Comparison of ENCODE assay signal across 9 cellular contexts in genomic region chr22:22558972-22559603, GRCh38. TPM values are rescaled to one million over a fixed set of nuclear protein-coding genes. Genes with fewer than 3 reads are reported as not detected.
DNase-seq lines count a peak whose midpoint lies in the region; ATAC-seq and TF ChIP-seq lines count a peak whose summit lies in the region.
"Had no signal": no experiment of that assay in that cellular context is flagged by ENCODE, and none has a peak within 500 bp of the region (broad histone marks: within the 10 kb centered on the region; RNA-seq: fewer than 3 reads in every experiment).

A gene with protein sequence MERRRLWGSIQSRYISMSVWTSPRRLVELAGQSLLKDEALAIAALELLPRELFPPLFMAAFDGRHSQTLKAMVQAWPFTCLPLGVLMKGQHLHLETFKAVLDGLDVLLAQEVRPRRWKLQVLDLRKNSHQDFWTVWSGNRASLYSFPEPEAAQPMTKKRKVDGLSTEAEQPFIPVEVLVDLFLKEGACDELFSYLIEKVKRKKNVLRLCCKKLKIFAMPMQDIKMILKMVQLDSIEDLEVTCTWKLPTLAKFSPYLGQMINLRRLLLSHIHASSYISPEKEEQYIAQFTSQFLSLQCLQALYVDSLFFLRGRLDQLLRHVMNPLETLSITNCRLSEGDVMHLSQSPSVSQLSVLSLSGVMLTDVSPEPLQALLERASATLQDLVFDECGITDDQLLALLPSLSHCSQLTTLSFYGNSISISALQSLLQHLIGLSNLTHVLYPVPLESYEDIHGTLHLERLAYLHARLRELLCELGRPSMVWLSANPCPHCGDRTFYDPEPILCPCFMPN (minus strand): TSS chr22:22559265. CDS start chr22:22556832, 2,433 bp downstream.

- no peak for ATAC-seq in psoas muscle
- no peak for ATAC-seq in GM21737 (IDR thresholded peaks at IDR 0.05; ENCODE audit: unreplicated experiment)

- H3K27me3 ChIP-seq in NT2/D1 (ENCODE audit: insufficient read depth, insufficient read length) (peaks cover 81% of the 10 kb centered on the region), psoas muscle (ENCODE audit: insufficient read depth in 3 of 3, low read length in 2 of 3) (peaks cover 0 to 1% (median 0%) of the 10 kb centered on the region in 3 donors)

- DNase-seq in COLO668 (lab: John Stamatoyannopoulos, UW; ENCODE audit: unreplicated experiment) (peak; percentile 84), HT1080 (ENCODE audit: low read depth) (peak; percentile 89), NT2/D1 (ENCODE audit: low read depth, low spot score) (peak; percentile 55), fibroblast of mammary gland (ENCODE audit: low read depth) (peak; percentile 55), psoas muscle (peak; percentile 26 to 64), AG08395 (ENCODE audit: low spot score) (no peak)
- DNase-seq in activated CD8-positive, alpha-beta memory T cell treated with anti-CD3 and anti-CD28 coated beads for 1 hour (ENCODE audit: extremely low read depth in 1 of 2, low read depth in 1 of 2) = peak; percentile 10 to 40

- no peak within 1 kb of the TSS for H3K9ac ChIP-seq in NT2/D1 (ENCODE audit: insufficient read length, low read depth)

- TF ChIP-seq CTCF in fibroblast of mammary gland (conservative IDR thresholded peaks at IDR 0.05; ENCODE audit: control insufficient read depth, insufficient read depth, low read depth, low read length) (peak; percentile 72), psoas muscle (IDR thresholded peaks at IDR 0.05) (no peak)

- H3K9me3 ChIP-seq in NT2/D1 (ENCODE audit: insufficient read depth, low read length) (peaks cover 10% of the 10 kb centered on the region; the same call in 1 of the 2 replicates), psoas muscle (no peaks in the 10 kb centered on the region)

- H3K36me3 ChIP-seq in NT2/D1 (ENCODE audit: insufficient read depth, insufficient read length, low read length) (no peaks in the 10 kb centered on the region), psoas muscle (ENCODE audit: insufficient read depth in 1 of 2, low read depth in 1 of 2) (no peaks in the 10 kb centered on the region)

- H3K27ac ChIP-seq in psoas muscle = no peak within 1 kb of the TSS

- no peaks in the 10 kb centered on the region for H3K4me1 ChIP-seq in NT2/D1 (ENCODE audit: insufficient read depth, insufficient read length)
- H3K4me1 ChIP-seq in psoas muscle = no peaks in the 10 kb centered on the region

- intact Hi-C loops in psoas muscle (cut with DNase I) = no loop called here

- 61 to 63% (median 61%) methylated on average over 32 of the region's 32 CpGs for WGBS in psoas muscle, 3 donors

- H3K4me3 ChIP-seq in NT2/D1 (ENCODE audit: insufficient read length, low read depth) = no peak within 1 kb of the TSS
- H3K4me3 ChIP-seq in fibroblast of mammary gland (ENCODE audit: control insufficient read depth, low read depth, low read length) = no peak within 1 kb of the TSS
- no peak within 1 kb of the TSS for H3K4me3 ChIP-seq in psoas muscle

RNA-seq across cellular contexts. Expression of the gene that starts here (rescaled TPM):
- 87.9 and 93.2 TPM in 2 replicates for total RNA-seq in HT1080 (2014; rRNA removed; shearing (Covaris generic))
- 91.8 and 93.1 TPM in 2 replicates for polyA plus RNA-seq in HT1080 (2015; cell fraction: cytosol; rRNA removed)
- 218 and 230 TPM in 2 replicates for polyA plus RNA-seq in HT1080 (2015; cell fraction: nucleus; rRNA removed)
- not detected for total RNA-seq in psoas muscle
- under 1 TPM in 1 of 3 donors, not detected in 2; 0.03 TPM for polyA plus RNA-seq in psoas muscle
- total RNA-seq: temporal lobe had no signal

Comparison
In these comparisons a context has a peak if more than half of its experiments do, and no peak if none do; other contexts are left out.
1. RNA of the gene that starts here (total RNA-seq): 87.9 to 93.2 TPM in HT1080; not detected in psoas muscle; every median in the first group is over 10 times any median in the second.
2. Peak in DNase-seq in psoas muscle; RNA of the gene not detected or under 1 TPM.